Comparison of ENCODE assay signal across 32 cellular contexts in the genomic region with DNA sequence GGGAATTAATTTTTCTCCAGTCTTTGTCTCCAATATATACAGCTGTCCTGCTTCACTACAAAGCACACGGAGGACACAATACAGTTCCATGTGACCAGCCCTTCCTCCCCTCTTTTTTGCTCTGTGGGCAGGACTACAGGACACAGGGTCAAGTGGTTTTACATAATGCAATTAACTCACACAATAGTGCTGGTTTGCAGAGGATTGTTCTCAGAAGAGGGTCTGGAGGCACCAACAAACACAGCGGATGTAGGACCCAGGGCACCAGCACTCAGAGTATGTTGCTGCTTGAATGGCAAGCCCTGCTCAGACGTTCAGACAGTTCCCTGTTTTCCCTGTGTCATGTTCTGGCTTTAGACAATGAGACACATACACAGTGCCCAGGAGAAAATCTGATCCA. TPM values are rescaled to one million over a fixed set of nuclear protein-coding genes. Genes with fewer than 3 reads are reported as not detected.
"Had no signal": no experiment of that assay in that cellular context is flagged by ENCODE, and none has a peak within 500 bp of the region (broad histone marks: within the 10 kb centered on the region; RNA-seq: fewer than 3 reads in every experiment).

No MANE protein-coding gene starts in this region.

- ATAC-seq: activated CD4-positive, CD25-positive, alpha-beta regulatory T cell treated with anti-CD3 and anti-CD28 coated beads, Interleukin-2, amount 50 U/mL, for 24 hours; activated CD8-positive, alpha-beta T cell treated with anti-CD3 and anti-CD28 coated beads for 36 hours; activated T-cell treated with anti-CD3 and anti-CD28 coated beads, Interleukin-2, amount 50 U/mL, for 4 hours; activated T-helper 17 cell treated with anti-CD3 and anti-CD28 coated beads, Interleukin-2, amount 50 U/mL, for 72 hours; body of pancreas had no signal

- DNase-seq: activated B cell treated with CpG ODN at 0.5 μM for 24 hours; activated CD4-positive, alpha-beta T cell treated with anti-CD3 and anti-CD28 coated beads for 48 hours; activated CD4-positive, alpha-beta T cell treated with anti-CD3 and anti-CD28 coated beads, Interleukin-2, amount 50 U/mL, for 1 hour; activated CD4-positive, alpha-beta T cell treated with anti-CD3 and anti-CD28 coated beads, Interleukin-2, amount 50 U/mL, for 48 hours; activated CD8-positive, alpha-beta memory T cell treated with anti-CD3 and anti-CD28 coated beads for 24 hours; activated CD8-positive, alpha-beta T cell treated with anti-CD3 and anti-CD28 coated beads for 36 hours; activated effector memory CD4-positive, alpha-beta T cell treated with Interleukin-2 at 50 U/mL for 16 hours; activated gamma-delta T cell treated with Interleukin-2 at 50 U/mL for 16 hours; activated naive CD4-positive, alpha-beta T cell treated with anti-CD3 and anti-CD28 coated beads, Interleukin-2, amount 50 U/mL, for 16 hours; activated naive CD4-positive, alpha-beta T cell treated with Interleukin-2 at 50 U/mL for 16 hours; activated T-cell treated with anti-CD3 and anti-CD28 coated beads, Interleukin-2, amount 50 U/mL, for 4 hours; amygdala; aorta; body of pancreas; central memory CD4-positive, alpha-beta T cell; cerebellar nuclear complex; colonic mucosa; effector CD8-positive, alpha-beta T cell; esophagus squamous epithelium; foreskin melanocyte; head of caudate nucleus; T-helper 2 cell; T-helper 9 cell; WERI-Rb-1 had no signal

- H3K4me3 Mint-ChIP-seq: activated B cell treated with CpG ODN at 0.5 μM for 24 hours; activated CD8-positive, alpha-beta T cell treated with anti-CD3 and anti-CD28 coated beads for 36 hours; activated naive CD8-positive, alpha-beta T cell; activated T-cell treated with anti-CD3 and anti-CD28 coated beads, Interleukin-2, amount 50 U/mL, for 4 hours; activated T-helper 17 cell treated with anti-CD3 and anti-CD28 coated beads, Interleukin-2, amount 50 U/mL, for 72 hours had no signal

- H3K36me3 Mint-ChIP-seq: activated naive CD8-positive, alpha-beta T cell had no signal

- H3K4me1 Mint-ChIP-seq: activated B cell treated with CpG ODN at 0.5 μM for 24 hours; activated T-helper 17 cell treated with anti-CD3 and anti-CD28 coated beads, Interleukin-2, amount 50 U/mL, for 72 hours had no signal

- H3K4me1 ChIP-seq: colonic mucosa, esophagus squamous epithelium had no signal

- H3K36me3 ChIP-seq: cardiac muscle cell, colonic mucosa, esophagus squamous epithelium, WERI-Rb-1 had no signal

- H3K4me3 ChIP-seq: body of pancreas, cardiac muscle cell, colonic mucosa, esophagus squamous epithelium had no signal

- H3K9me3 ChIP-seq: body of pancreas, colonic mucosa had no signal

- H3K27ac ChIP-seq: body of pancreas, cardiac muscle cell, colonic mucosa, epithelial cell of prostate, esophagus squamous epithelium, WERI-Rb-1 had no signal

- H3K27ac Mint-ChIP-seq: activated B cell treated with CpG ODN at 0.5 μM for 24 hours; activated CD8-positive, alpha-beta T cell treated with anti-CD3 and anti-CD28 coated beads for 36 hours; activated naive CD8-positive, alpha-beta T cell; activated T-helper 17 cell treated with anti-CD3 and anti-CD28 coated beads, Interleukin-2, amount 50 U/mL, for 72 hours had no signal

- H3K27me3 ChIP-seq: body of pancreas, cardiac muscle cell, colonic mucosa had no signal

- FAIRE-seq: endometrium, endothelial cell of umbilical vein had no signal

RNA-seq across cellular contexts. Expression of a gene that starts 52.0 kb away (rescaled TPM):
- total RNA-seq: activated B cell treated with CpG ODN at 0.5 μM for 24 hours; activated T-helper 17 cell treated with anti-CD3 and anti-CD28 coated beads, Interleukin-2, amount 50 U/mL, for 72 hours; cardiac muscle cell; T-helper 1 cell treated with Interleukin-12 subunit alpha and Interleukin-12 subunit beta and Interleukin-4 antibody, amounts not matched to agents 30 ng/mL and 1 ng/mL, for 36 hours had no signal
